Comparison of ENCODE assay signal across 25 cellular contexts in genomic region chr10:72821606-72822005, GRCh38.
"Had no signal": no experiment of that assay in that cellular context is flagged by ENCODE, and none has a peak within 500 bp of the region (broad histone marks: within the 10 kb centered on the region; RNA-seq: fewer than 3 reads in every experiment).

No MANE protein-coding gene starts in this region.

- H3K9me3 ChIP-seq: body of pancreas, gastroesophageal sphincter had no signal

- H3K79me2 ChIP-seq: parathyroid adenoma had no signal

- H3K27ac ChIP-seq: body of pancreas, dorsolateral prefrontal cortex, gastroesophageal sphincter, neural progenitor cell, parathyroid adenoma, tibial nerve, VCaP had no signal

- H3K27ac Mint-ChIP-seq: activated naive CD4-positive, alpha-beta T cell treated with anti-CD3 and anti-CD28 coated beads, Interleukin-2, amount 10 ng/mL, durations not matched to agents 7 days and 5 days; activated naive CD8-positive, alpha-beta T cell treated with anti-CD3 and anti-CD28 coated beads, Interleukin-2, amount 10 ng/mL, durations not matched to agents 7 days and 5 days; activated T-helper 1 cell treated with anti-CD3 and anti-CD28 coated beads, Interleukin-12 subunit alpha, Interleukin-12 subunit beta, Interleukin-2, Interleukin-4 antibody, amounts not matched to agents 30 ng/mL and 10 ng/mL and 1 ng/mL, durations not matched to agents 14 hours and 24 hours and 36 hours; naive thymus-derived CD8-positive, alpha-beta T cell; neural progenitor cell had no signal

- H3K9me3 Mint-ChIP-seq: activated naive CD4-positive, alpha-beta T cell treated with anti-CD3 and anti-CD28 coated beads, Interleukin-2, amount 10 ng/mL, durations not matched to agents 7 days and 5 days; activated T-helper 1 cell treated with anti-CD3 and anti-CD28 coated beads, Interleukin-12 subunit alpha, Interleukin-12 subunit beta, Interleukin-2, Interleukin-4 antibody, amounts not matched to agents 30 ng/mL and 10 ng/mL and 1 ng/mL, durations not matched to agents 14 hours and 24 hours and 36 hours had no signal

- H3K4me3 Mint-ChIP-seq: activated naive CD4-positive, alpha-beta T cell treated with anti-CD3 and anti-CD28 coated beads, Interleukin-2, amount 10 ng/mL, durations not matched to agents 7 days and 5 days; activated naive CD8-positive, alpha-beta T cell treated with anti-CD3 and anti-CD28 coated beads, Interleukin-2, amount 10 ng/mL, durations not matched to agents 7 days and 5 days; activated T-helper 1 cell treated with anti-CD3 and anti-CD28 coated beads, Interleukin-12 subunit alpha, Interleukin-12 subunit beta, Interleukin-2, Interleukin-4 antibody, amounts not matched to agents 30 ng/mL and 10 ng/mL and 1 ng/mL, durations not matched to agents 14 hours and 24 hours and 36 hours; naive thymus-derived CD8-positive, alpha-beta T cell; neural progenitor cell had no signal

- H3K4me1 ChIP-seq: body of pancreas, gastroesophageal sphincter, parathyroid adenoma had no signal

- H3K9ac ChIP-seq: neural progenitor cell, parathyroid adenoma had no signal

- H3K27me3 Mint-ChIP-seq: activated naive CD4-positive, alpha-beta T cell treated with anti-CD3 and anti-CD28 coated beads, Interleukin-2, amount 10 ng/mL, durations not matched to agents 7 days and 5 days; activated naive CD8-positive, alpha-beta T cell treated with anti-CD3 and anti-CD28 coated beads, Interleukin-2, amount 10 ng/mL, durations not matched to agents 7 days and 5 days; naive thymus-derived CD8-positive, alpha-beta T cell had no signal

- H3K4me3 ChIP-seq: body of pancreas, dorsolateral prefrontal cortex, gastroesophageal sphincter, neural progenitor cell, tibial nerve had no signal

- H3K36me3 ChIP-seq: gastroesophageal sphincter, neural progenitor cell had no signal

- H3K4me1 Mint-ChIP-seq: activated naive CD4-positive, alpha-beta T cell treated with anti-CD3 and anti-CD28 coated beads, Interleukin-2, amount 10 ng/mL, durations not matched to agents 7 days and 5 days; neural progenitor cell had no signal

- H2AFZ ChIP-seq: neural progenitor cell, parathyroid adenoma had no signal

- H3K27me3 ChIP-seq: body of pancreas, dorsolateral prefrontal cortex, gastroesophageal sphincter, neural progenitor cell, tibial nerve had no signal

- DNase-seq: activated CD4-positive, alpha-beta T cell treated with anti-CD3 and anti-CD28 coated beads for 48 hours; activated CD4-positive, alpha-beta T cell treated with anti-CD3 and anti-CD28 coated beads, Interleukin-2, amount 50 U/mL, for 48 hours; activated CD8-positive, alpha-beta memory T cell treated with anti-CD3 and anti-CD28 coated beads for 24 hours; activated gamma-delta T cell; activated naive CD4-positive, alpha-beta T cell treated with anti-CD3 and anti-CD28 coated beads, Interleukin-2, amount 10 ng/mL, durations not matched to agents 7 days and 5 days; activated naive CD8-positive, alpha-beta T cell treated with anti-CD3 and anti-CD28 coated beads, Interleukin-2, amount 10 ng/mL, durations not matched to agents 7 days and 5 days; amygdala; body of pancreas; dorsolateral prefrontal cortex; effector memory CD4-positive, alpha-beta T cell; hippocampal formation; midbrain; naive thymus-derived CD8-positive, alpha-beta T cell; occipital lobe; right cardiac atrium; stimulated activated CD4-positive, alpha-beta T cell treated with anti-CD3 and anti-CD28 coated beads, Interleukin-2, amount 100 ng/mL, for 48 hours; stimulated activated naive CD4-positive, alpha-beta T cell treated with Interleukin-2 at 50 U/mL for 16 hours; T-helper 2 cell had no signal

- ATAC-seq: activated CD4-positive, CD25-positive, alpha-beta regulatory T cell treated with anti-CD3 and anti-CD28 coated beads, Interleukin-2, amount 50 U/mL, for 24 hours; body of pancreas; gastroesophageal sphincter; naive thymus-derived CD8-positive, alpha-beta T cell; right cardiac atrium had no signal

- H3K4me2 ChIP-seq: neural progenitor cell had no signal
